In genomic region chr3:128343287-128344045, GRCh38 we compare ENCODE assay signal across 1 cellular context.
TF ChIP-seq lines count a peak whose summit lies in the region.

No MANE protein-coding gene starts in this region.

TF ChIP-seq in HepG2, 621 proteins besides CTCF, POLR2A, EP300 and RAD21 (continued from another document and continues in another):
- TF ChIP-seq DZIP1 (CRISPR knock-in tag; IDR thresholded peaks at IDR 0.05) = no peak
- TF ChIP-seq TCF7 (IDR thresholded peaks at IDR 0.05; ENCODE audit: low read depth) = peak; percentile 31; the same call in 1 of the 2 replicates
- no peak for TF ChIP-seq MAF1 (CRISPR knock-in tag; IDR thresholded peaks at IDR 0.05; ENCODE audit: borderline replicate concordance)
- TF ChIP-seq ZNF512 (CRISPR knock-in tag; IDR thresholded peaks at IDR 0.05) = no peak
- no peak for TF ChIP-seq SOX6 (IDR thresholded peaks at IDR 0.05)
- peak; percentile 32; the same call in 1 of the 2 replicates for TF ChIP-seq SOX6 (CRISPR knock-in tag; IDR thresholded peaks at IDR 0.05)
- TF ChIP-seq ZGPAT (CRISPR knock-in tag; IDR thresholded peaks at IDR 0.05) = peak; percentile 52; the same call in 1 of the 2 replicates
- TF ChIP-seq PHF21A (CRISPR knock-in tag; IDR thresholded peaks at IDR 0.05) = peak; percentile 41; the same call in 1 of the 2 replicates
- TF ChIP-seq DPF2 (CRISPR knock-in tag; IDR thresholded peaks at IDR 0.05; ENCODE audit: borderline replicate concordance, low read depth) = peak; percentile 69
- no peak for TF ChIP-seq THAP9 (CRISPR knock-in tag; IDR thresholded peaks at IDR 0.05; ENCODE audit: borderline replicate concordance)
- TF ChIP-seq ZNF792 (CRISPR knock-in tag; IDR thresholded peaks at IDR 0.05) = peak; percentile 71
- peak; percentile 99 for TF ChIP-seq FOSL2 (CRISPR knock-in tag; IDR thresholded peaks at IDR 0.05)
- peak; percentile 39; the same call in 1 of the 2 replicates for TF ChIP-seq ZNF501 (CRISPR knock-in tag; IDR thresholded peaks at IDR 0.05)
- TF ChIP-seq KDM3A (CRISPR knock-in tag; IDR thresholded peaks at IDR 0.05; ENCODE audit: low read depth) = no peak
- TF ChIP-seq ATAD3A (CRISPR knock-in tag; IDR thresholded peaks at IDR 0.05) = no peak
- peak; percentile 81; the same call in 1 of the 2 replicates for TF ChIP-seq HOMEZ (CRISPR knock-in tag; IDR thresholded peaks at IDR 0.05; ENCODE audit: low read depth)
- no peak for TF ChIP-seq PTBP1 (IDR thresholded peaks at IDR 0.05; ENCODE audit: low read depth, low read length, poor library complexity, severe bottlenecking)
- peak; percentile 76 for TF ChIP-seq ARID5B (CRISPR knock-in tag; IDR thresholded peaks at IDR 0.05)
- TF ChIP-seq ZKSCAN8 (CRISPR knock-in tag; IDR thresholded peaks at IDR 0.05; ENCODE audit: borderline replicate concordance) = no peak; the same call in 1 of the 2 replicates
- no peak for TF ChIP-seq ESRRA (CRISPR knock-in tag; IDR thresholded peaks at IDR 0.05; ENCODE audit: low read depth)
- TF ChIP-seq PITX1 (CRISPR knock-in tag; IDR thresholded peaks at IDR 0.05) = peak; percentile 67; the same call in 1 of the 2 replicates
- no peak for TF ChIP-seq CENPT (CRISPR knock-in tag; IDR thresholded peaks at IDR 0.05; ENCODE audit: low read depth)
- TF ChIP-seq ZNF609 (CRISPR knock-in tag; IDR thresholded peaks at IDR 0.05; ENCODE audit: borderline replicate concordance) = peak; percentile 49; the same call in 1 of the 2 replicates
- peak; percentile 85 for TF ChIP-seq ZNF687 (CRISPR knock-in tag; IDR thresholded peaks at IDR 0.05)
- TF ChIP-seq ZNF607 (CRISPR knock-in tag; IDR thresholded peaks at IDR 0.05; ENCODE audit: borderline replicate concordance) = 0 out of 2 replicates have a peak, but pooled peaks have one; percentile 14
- no peak for TF ChIP-seq ZBTB2 (CRISPR knock-in tag; IDR thresholded peaks at IDR 0.05; ENCODE audit: low read depth)
